Comparison of ENCODE assay signal across 21 cellular contexts in the genomic region with DNA sequence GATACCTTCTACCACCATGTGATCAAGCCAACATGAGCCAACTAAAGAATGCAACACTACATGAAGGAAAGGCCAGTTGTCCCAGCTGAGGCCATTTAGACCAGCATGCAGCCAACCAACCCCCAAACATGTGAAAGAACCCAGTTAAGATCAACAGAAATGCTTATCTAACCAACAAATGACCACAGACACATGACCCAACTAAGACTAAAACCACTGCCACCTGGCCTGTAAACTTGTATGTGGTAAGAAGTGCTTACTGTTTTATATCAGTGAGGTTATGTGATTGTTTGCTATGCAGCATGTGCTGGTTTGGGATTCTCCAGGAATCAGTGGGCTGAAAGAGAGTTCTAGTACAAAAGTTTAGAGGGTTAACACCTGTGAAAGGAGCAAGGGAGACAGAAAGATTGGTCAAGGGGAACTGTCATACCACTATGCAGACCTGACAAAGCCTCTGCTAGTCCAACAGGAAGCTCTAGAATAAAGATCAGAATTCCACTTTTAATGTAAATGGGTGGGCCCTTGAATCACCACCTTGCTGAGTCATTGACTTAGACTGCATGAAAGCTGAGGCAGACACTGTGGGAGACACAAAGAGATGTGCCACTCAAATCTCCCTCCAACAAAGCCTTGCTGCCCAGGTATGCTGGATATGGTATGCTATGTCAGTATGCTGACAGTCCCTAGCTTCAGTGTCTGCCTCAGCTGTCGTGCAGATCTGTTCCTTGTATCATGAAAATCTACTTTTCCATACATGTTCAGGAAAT. TPM values are rescaled to one million over a fixed set of nuclear protein-coding genes. Genes with fewer than 3 reads are reported as not detected.
DNase-seq lines count a peak whose midpoint lies in the region; ATAC-seq, FAIRE-seq and TF ChIP-seq lines count a peak whose summit lies in the region.
"Had no signal": no experiment of that assay in that cellular context is flagged by ENCODE, and none has a peak within 500 bp of the region (broad histone marks: within the 10 kb centered on the region; RNA-seq: fewer than 3 reads in every experiment).

No MANE protein-coding gene starts in this region.

- CTCF ChIA-PET in HepG2 (lab: Yijun Ruan, JAX; ENCODE audit: low intra/inter-chr PET ratio, low total read pairs): no interaction called here
- CTCF ChIA-PET in CD4-positive, alpha-beta T cell (lab: Charles Lee): no interaction called here
- CTCF ChIA-PET in activated CD4-positive, alpha-beta T cell treated with anti-CD3 and anti-CD28 coated beads for 36 hours (lab: Charles Lee): no interaction called here

- H3K4me1 ChIP-seq in HepG2 (ENCODE audit: insufficient read depth, low read length) (peaks cover 41% of the 10 kb centered on the region), right lobe of liver (peaks cover 0 to 4% (median 0%) of the 10 kb centered on the region in 4 donors), adipocyte (ENCODE audit: control insufficient read depth, insufficient read depth, low read length) (no peaks in the 10 kb centered on the region), hepatocyte (ENCODE audit: insufficient read depth) (no peaks in the 10 kb centered on the region)
- H3K4me1 ChIP-seq: heart right ventricle, left ventricle myocardium inferior, prostate gland had no signal

- ATAC-seq in HepG2 (peak; percentile 31; the same call in 2 of the 3 replicates), right lobe of liver (no peak)
- no peak for ATAC-seq in CD4-positive, alpha-beta T cell (ENCODE audit: poor library complexity)
- ATAC-seq in activated CD4-positive, alpha-beta T cell treated with anti-CD3 and anti-CD28 coated beads for 36 hours: no peak
- ATAC-seq: heart right ventricle; naive thymus-derived CD4-positive, alpha-beta T cell had no signal

- WGBS in HepG2 (ENCODE audit: low lambda C conversion rate): 50% methylated on average over 1 of the region's 1 CpG
- WGBS in right lobe of liver (ENCODE audit: insufficient coverage, low coverage, low lambda C conversion rate, missing lambda C conversion rate): 57% methylated on average over 1 of the region's 1 CpG
- WGBS in hepatocyte (ENCODE audit: low lambda C conversion rate, missing lambda C conversion rate): 100% methylated on average over 1 of the region's 1 CpG

- H3K9me3 ChIP-seq in HepG2 (ENCODE audit: low read length) (no peaks in the 10 kb centered on the region), right lobe of liver (no peaks in the 10 kb centered on the region), adipocyte (ENCODE audit: control insufficient read depth, low read length) (no peaks in the 10 kb centered on the region), hepatocyte (ENCODE audit: low read depth) (no peaks in the 10 kb centered on the region)
- no peaks in the 10 kb centered on the region for H3K9me3 ChIP-seq in CD4-positive, alpha-beta T cell (ENCODE audit: control insufficient read depth, low read length)
- H3K9me3 ChIP-seq: heart right ventricle, left ventricle myocardium inferior, prostate gland, SJSA1 had no signal

- no TSS peak for BruUV-seq in HepG2 (replicated peaks; lab: Mats Ljungman, UMichigan)

- TF ChIP-seq POLR2A in HepG2 (IDR thresholded peaks at IDR 0.05; ENCODE audit: insufficient read depth in 1 of 2, low read depth in 2 of 2, low read length in 2 of 2) (no peak), right lobe of liver (IDR thresholded peaks at IDR 0.05) (no peak), erythroblast (IDR thresholded peaks at IDR 0.05; ENCODE audit: low read length) (no peak)

- H3K27me3 ChIP-seq in HepG2 (ENCODE audit: control insufficient read depth in 1 of 2, insufficient read depth in 2 of 2, low read length in 2 of 2) (no peaks in the 10 kb centered on the region), right lobe of liver (no peaks in the 10 kb centered on the region), adipocyte (replicated peaks; ENCODE audit: control insufficient read depth, insufficient read depth, low read length) (no peaks in the 10 kb centered on the region), hepatocyte (no peaks in the 10 kb centered on the region)
- H3K27me3 ChIP-seq in CD4-positive, alpha-beta T cell (ENCODE audit: control insufficient read depth, insufficient read depth, low read length): peaks cover 7% of the 10 kb centered on the region
- H3K27me3 ChIP-seq: SJSA1 had no signal

- H4K20me1 ChIP-seq in HepG2 (ENCODE audit: insufficient read depth, low read length) (no peaks in the 10 kb centered on the region), hepatocyte (ENCODE audit: insufficient read depth, poor library complexity, severe bottlenecking) (no peaks in the 10 kb centered on the region)

- H3K36me3 ChIP-seq in HepG2 (replicated peaks in 1 of 2; ENCODE audit: control insufficient read depth in 1 of 2, insufficient read depth in 2 of 2, low read length in 2 of 2): no peaks in the 10 kb centered on the region
- no peaks in the 10 kb centered on the region for H3K36me3 ChIP-seq in right lobe of liver
- no peaks in the 10 kb centered on the region for H3K36me3 ChIP-seq in adipocyte (ENCODE audit: control insufficient read depth, insufficient read depth, low read length, severe bottlenecking)
- no peaks in the 10 kb centered on the region for H3K36me3 ChIP-seq in hepatocyte (replicated peaks; ENCODE audit: insufficient read depth, low read depth)
- H3K36me3 ChIP-seq: heart right ventricle, left ventricle myocardium inferior, prostate gland, SJSA1 had no signal

- H3K4me3 ChIP-seq in HepG2 (replicated peaks in 1 of 3; ENCODE audit: insufficient read depth in 1 of 3, low read depth in 2 of 3, low read length in 3 of 3): no peak overlapping the region
- H3K4me3 ChIP-seq in right lobe of liver: no peak overlapping the region
- no peak overlapping the region for H3K4me3 ChIP-seq in adipocyte (ENCODE audit: low read length)
- H3K4me3 ChIP-seq in hepatocyte: no peak overlapping the region
- H3K4me3 ChIP-seq: heart right ventricle, left ventricle myocardium inferior, prostate gland, SJSA1 had no signal

- no peak overlapping the region for H3K27ac ChIP-seq in HepG2 (ENCODE audit: extremely low read length, insufficient read depth, low read length)
- H3K27ac ChIP-seq in right lobe of liver: no peak overlapping the region
- H3K27ac ChIP-seq in hepatocyte: peak overlapping the region; percentile 22
- H3K27ac ChIP-seq in CD4-positive, alpha-beta T cell (ENCODE audit: low read depth, low read length): no peak overlapping the region
- H3K27ac ChIP-seq: heart right ventricle, left ventricle myocardium inferior, prostate gland, SJSA1 had no signal

- no peak overlapping the region for H3K27ac Mint-ChIP-seq in CD4-positive, alpha-beta T cell
- H3K27ac Mint-ChIP-seq in activated CD4-positive, alpha-beta T cell treated with anti-CD3 and anti-CD28 coated beads for 36 hours: no peak overlapping the region
- H3K27ac Mint-ChIP-seq: activated naive CD4-positive, alpha-beta T cell treated with anti-CD3 and anti-CD28 coated beads, Interleukin-2, amount 50 U/mL, for 24 hours; naive thymus-derived CD4-positive, alpha-beta T cell had no signal

- TF ChIP-seq CTCF in HepG2 (CRISPR knock-in tag; IDR thresholded peaks at IDR 0.05): no peak
- TF ChIP-seq CTCF in right lobe of liver (IDR thresholded peaks at IDR 0.05): no peak
- no peak for TF ChIP-seq CTCF in hepatocyte (IDR thresholded peaks at IDR 0.05; ENCODE audit: poor library complexity)
- no peak for TF ChIP-seq CTCF in CD4-positive, alpha-beta T cell (IDR thresholded peaks at IDR 0.05)

- POLR2A ChIA-PET in HepG2 (lab: Yijun Ruan, JAX): no interaction called here
- POLR2A ChIA-PET in CD4-positive, alpha-beta T cell (lab: Charles Lee): no interaction called here
- POLR2A ChIA-PET in activated CD4-positive, alpha-beta T cell treated with anti-CD3 and anti-CD28 coated beads for 36 hours (lab: Charles Lee): no interaction called here

- H3K9me3 Mint-ChIP-seq in CD4-positive, alpha-beta T cell: peaks cover 6% of the 10 kb centered on the region
- peaks cover 4% of the 10 kb centered on the region for H3K9me3 Mint-ChIP-seq in activated CD4-positive, alpha-beta T cell treated with anti-CD3 and anti-CD28 coated beads for 36 hours (ENCODE audit: low read depth)

- peak; percentile 20 for DNase-seq in HepG2 (ENCODE audit: low spot score)
- no peak for DNase-seq in right lobe of liver
- DNase-seq in adipocyte (ENCODE audit: low read depth): peak; percentile 6
- no peak for DNase-seq in hepatocyte (ENCODE audit: low spot score)
- no peak for DNase-seq in CD4-positive, alpha-beta T cell
- no peak for DNase-seq in NCI-H524 treated with DMSO at 0.1 percent for 48 hours (lab: John Stamatoyannopoulos, UW)
- DNase-seq in activated CD4-positive, alpha-beta T cell treated with anti-CD3 and anti-CD28 coated beads for 36 hours: no peak
- no peak for DNase-seq in erythroblast (lab: John Stamatoyannopoulos, UW)
- DNase-seq: activated CD4-positive, alpha-beta T cell treated with anti-CD3 and anti-CD28 coated beads, Interleukin-2, amount 50 U/mL, for 1 hour; activated T-cell treated with anti-CD3 and anti-CD28 coated beads, Interleukin-2, amount 50 U/mL, for 1 hour; heart right ventricle; left ventricle myocardium inferior; naive thymus-derived CD4-positive, alpha-beta T cell; NCI-H2107; NK-92 treated with Interleukin-12 subunit alpha and Interleukin-12 subunit beta, amount 100 ng/mL, for 24 hours had no signal

- intact Hi-C loops in HepG2 (cut with micrococcal nuclease; ENCODE audit: unreplicated experiment): no loop called here
- intact Hi-C loops in right lobe of liver (cut with DNase I): no loop called here
- intact Hi-C loops in CD4-positive, alpha-beta T cell (cut with DNase I, micrococcal nuclease): no loop called here
- intact Hi-C loops in activated CD4-positive, alpha-beta T cell treated with anti-CD3 and anti-CD28 coated beads for 36 hours (cut with DNase I, micrococcal nuclease): no loop called here

- H3K79me2 ChIP-seq in HepG2 (ENCODE audit: insufficient read depth, low read length) (no peaks in the 10 kb centered on the region), hepatocyte (no peaks in the 10 kb centered on the region)

- H3K4me2 ChIP-seq in HepG2 (ENCODE audit: low read depth, low read length): no peak overlapping the region
- H3K4me2 ChIP-seq in hepatocyte: no peak overlapping the region

- H2AFZ ChIP-seq in HepG2 (ENCODE audit: low read length) (no peak overlapping the region), hepatocyte (no peak overlapping the region)

- no peak overlapping the region for H3K4me3 Mint-ChIP-seq in CD4-positive, alpha-beta T cell
- H3K4me3 Mint-ChIP-seq in activated CD4-positive, alpha-beta T cell treated with anti-CD3 and anti-CD28 coated beads for 36 hours: no peak overlapping the region
- H3K4me3 Mint-ChIP-seq: activated naive CD4-positive, alpha-beta T cell treated with anti-CD3 and anti-CD28 coated beads, Interleukin-2, amount 50 U/mL, for 24 hours; naive thymus-derived CD4-positive, alpha-beta T cell had no signal

- H3K9ac ChIP-seq in HepG2 (ENCODE audit: insufficient read depth, low read depth, low read length): no peak overlapping the region
- H3K9ac ChIP-seq in adipocyte (ENCODE audit: low read length): no peak overlapping the region

- no peaks in the 10 kb centered on the region for H3K9me2 ChIP-seq in hepatocyte (replicated peaks; ENCODE audit: insufficient read depth)

- no peak for FAIRE-seq in HepG2 (lab: Jason Lieb, UNC)
- FAIRE-seq: A204.1 had no signal

- peaks cover 51% of the 10 kb centered on the region for H3K27me3 Mint-ChIP-seq in CD4-positive, alpha-beta T cell
- peaks cover 32% of the 10 kb centered on the region for H3K27me3 Mint-ChIP-seq in activated CD4-positive, alpha-beta T cell treated with anti-CD3 and anti-CD28 coated beads for 36 hours

- no peak for TF ChIP-seq RAD21 in HepG2 (CRISPR knock-in tag; IDR thresholded peaks at IDR 0.05)

- in situ Hi-C loops in HepG2 (cut with HindIII; ENCODE audit: extremely low pct_ligation_motif_present, low pct_unique_long_range_greater_than_20kb): no loop called here

- no peaks in the 10 kb centered on the region for H3K36me3 Mint-ChIP-seq in CD4-positive, alpha-beta T cell (ENCODE audit: low read depth)
- H3K36me3 Mint-ChIP-seq in activated CD4-positive, alpha-beta T cell treated with anti-CD3 and anti-CD28 coated beads for 36 hours (ENCODE audit: low read depth): no peaks in the 10 kb centered on the region
- H3K36me3 Mint-ChIP-seq: activated naive CD4-positive, alpha-beta T cell treated with anti-CD3 and anti-CD28 coated beads, Interleukin-2, amount 50 U/mL, for 24 hours; naive thymus-derived CD4-positive, alpha-beta T cell had no signal

- no peaks in the 10 kb centered on the region for H3K4me1 Mint-ChIP-seq in CD4-positive, alpha-beta T cell (ENCODE audit: low read depth)
- H3K4me1 Mint-ChIP-seq in activated CD4-positive, alpha-beta T cell treated with anti-CD3 and anti-CD28 coated beads for 36 hours: no peaks in the 10 kb centered on the region
- H3K4me1 Mint-ChIP-seq: activated naive CD4-positive, alpha-beta T cell treated with anti-CD3 and anti-CD28 coated beads, Interleukin-2, amount 50 U/mL, for 24 hours; naive thymus-derived CD4-positive, alpha-beta T cell had no signal

- no peak for TF ChIP-seq EP300 in HepG2 (IDR thresholded peaks at IDR 0.05; ENCODE audit: low read depth in 2 of 2, low read length in 2 of 2)
- TF ChIP-seq EP300 in HepG2 (CRISPR knock-in tag; IDR thresholded peaks at IDR 0.05; ENCODE audit: borderline replicate concordance): no peak

RNA-seq across cellular contexts. Expression of gene SH3D19, which starts 6.1 kb away (rescaled TPM):
- total RNA-seq in HepG2 (2016; rRNA removed; fragmentation: Illumina TruSeq; extraction: Trizol) (31.2 and 34.4 TPM in 2 replicates), right lobe of liver (10 to 100 TPM; 40.2 to 53.8 (median 46.9) TPM), hepatocyte (54.7 and 61.6 TPM in 2 replicates)
- total RNA-seq in HepG2 (2016; cell fraction: cytosol; rRNA removed; fragmentation: Illumina TruSeq; extraction: Trizol; ENCODE audit: low read depth): 10.0 and 11.1 TPM in 2 replicates
- 29.9 and 30.5 TPM in 2 replicates for total RNA-seq in HepG2 (2016; cell fraction: insoluble cytoplasmic fraction; rRNA removed; fragmentation: Illumina TruSeq; extraction: Trizol)
- total RNA-seq in HepG2 (2016; cell fraction: membrane; rRNA removed; fragmentation: Illumina TruSeq; extraction: Trizol): 23.5 and 24.8 TPM in 2 replicates
- total RNA-seq in HepG2 (2016; cell fraction: nucleus; rRNA removed; fragmentation: Illumina TruSeq; extraction: Trizol): 35.1 and 41.5 TPM in 2 replicates
- polyA plus RNA-seq in HepG2 (2011; rRNA removed) (36.4 and 38.0 TPM in 2 replicates), hepatocyte (28.2 and 31.9 TPM in 2 replicates)
- polyA plus RNA-seq in HepG2 (2011; cell fraction: cytosol; rRNA removed): 16.2 and 23.4 TPM in 2 replicates
- 45.0 and 62.0 TPM in 2 replicates for polyA plus RNA-seq in HepG2 (2011; cell fraction: nucleus; rRNA removed)
- 51.3 and 74.6 TPM in 2 replicates for polyA plus RNA-seq in HepG2 (2012)
- polyA plus RNA-seq in HepG2 (2016; cell fraction: cytosol; fragmentation: Illumina TruSeq; extraction: Trizol; ENCODE audit: low read depth): 2.9 and 3.0 TPM in 2 replicates
- 35.7 and 40.1 TPM in 2 replicates for polyA plus RNA-seq in HepG2 (2016; cell fraction: insoluble cytoplasmic fraction; fragmentation: Illumina TruSeq; extraction: Trizol; ENCODE audit: low read depth)
- polyA plus RNA-seq in HepG2 (2016; cell fraction: membrane; fragmentation: Illumina TruSeq; extraction: Trizol; ENCODE audit: low read depth): 11.6 and 12.8 TPM in 2 replicates
- 49.0 and 51.0 TPM in 2 replicates for polyA plus RNA-seq in HepG2 (2016; cell fraction: nucleus; fragmentation: Illumina TruSeq; extraction: Trizol; ENCODE audit: insufficient read depth, low read depth)
- polyA minus RNA-seq in HepG2 (2011; rRNA and poly(A)+ RNA removed; ENCODE audit: low replicate concordance): 14.5 and 52.0 TPM in 2 replicates
- 39.4 and 42.6 TPM in 2 replicates for polyA minus RNA-seq in HepG2 (2011; cell fraction: cytosol; rRNA and poly(A)+ RNA removed)
- 112 and 125 TPM in 2 replicates for polyA minus RNA-seq in HepG2 (2011; cell fraction: nucleus; rRNA and poly(A)+ RNA removed)
- under 1 TPM in 1 of 2 experiments, not detected in 1; 0.27 TPM for total RNA-seq in CD4-positive, alpha-beta T cell
- total RNA-seq in activated CD4-positive, alpha-beta T cell treated with anti-CD3 and anti-CD28 coated beads for 36 hours: not detected

RNA-seq across cellular contexts. Expression of gene PRSS48, which starts 54.5 kb away (rescaled TPM):
- total RNA-seq in HepG2 (2016; rRNA removed; fragmentation: Illumina TruSeq; extraction: Trizol): not detected in 2 replicates
- not detected in 2 replicates for total RNA-seq in HepG2 (2016; cell fraction: cytosol; rRNA removed; fragmentation: Illumina TruSeq; extraction: Trizol; ENCODE audit: low read depth)
- not detected in 2 replicates for total RNA-seq in HepG2 (2016; cell fraction: insoluble cytoplasmic fraction; rRNA removed; fragmentation: Illumina TruSeq; extraction: Trizol)
- not detected in 2 replicates for total RNA-seq in HepG2 (2016; cell fraction: membrane; rRNA removed; fragmentation: Illumina TruSeq; extraction: Trizol)
- total RNA-seq in HepG2 (2016; cell fraction: nucleus; rRNA removed; fragmentation: Illumina TruSeq; extraction: Trizol): not detected in 2 replicates
- polyA plus RNA-seq in HepG2 (2011; rRNA removed): not detected in 2 replicates
- polyA plus RNA-seq in HepG2 (2011; cell fraction: cytosol; rRNA removed): not detected in 2 replicates
- not detected in 2 replicates for polyA plus RNA-seq in HepG2 (2011; cell fraction: nucleus; rRNA removed)
- polyA plus RNA-seq in HepG2 (2012): 0.34 TPM in 1 of 2 replicates, not detected in the other
- not detected in 2 replicates for polyA plus RNA-seq in HepG2 (2016; cell fraction: cytosol; fragmentation: Illumina TruSeq; extraction: Trizol; ENCODE audit: low read depth)
- polyA plus RNA-seq in HepG2 (2016; cell fraction: insoluble cytoplasmic fraction; fragmentation: Illumina TruSeq; extraction: Trizol; ENCODE audit: low read depth): not detected in 2 replicates
- not detected in 2 replicates for polyA plus RNA-seq in HepG2 (2016; cell fraction: membrane; fragmentation: Illumina TruSeq; extraction: Trizol; ENCODE audit: low read depth)
- not detected in 2 replicates for polyA plus RNA-seq in HepG2 (2016; cell fraction: nucleus; fragmentation: Illumina TruSeq; extraction: Trizol; ENCODE audit: insufficient read depth, low read depth)
- not detected in 2 replicates for polyA minus RNA-seq in HepG2 (2011; rRNA and poly(A)+ RNA removed; ENCODE audit: low replicate concordance)
- not detected in 2 replicates for polyA minus RNA-seq in HepG2 (2011; cell fraction: cytosol; rRNA and poly(A)+ RNA removed)
- polyA minus RNA-seq in HepG2 (2011; cell fraction: nucleus; rRNA and poly(A)+ RNA removed): not detected in 2 replicates
- not detected for total RNA-seq in right lobe of liver
- total RNA-seq in hepatocyte: not detected in 2 replicates
- 0.43 and 0.79 TPM in 2 replicates for polyA plus RNA-seq in hepatocyte
- not detected for total RNA-seq in CD4-positive, alpha-beta T cell
- not detected for total RNA-seq in activated CD4-positive, alpha-beta T cell treated with anti-CD3 and anti-CD28 coated beads for 36 hours
- total RNA-seq: heart right ventricle; left ventricle myocardium inferior; M059J; naive thymus-derived CD4-positive, alpha-beta T cell; prostate gland; SJSA1; subcutaneous adipose tissue had no signal
- polyA plus RNA-seq: heart right ventricle; naive thymus-derived CD4-positive, alpha-beta T cell had no signal

Comparison
In these comparisons a context has a peak if more than half of its experiments do, and no peak if none do; other contexts are left out.
1. DNase-seq: peak in HepG2 (single experiment) and adipocyte (single experiment); none in right lobe of liver (0 of 3), hepatocyte (single experiment), CD4-positive, alpha-beta T cell (0 of 10), NCI-H524 treated with DMSO at 0.1 percent for 48 hours (single experiment), activated CD4-positive, alpha-beta T cell treated with anti-CD3 and anti-CD28 coated beads for 36 hours (single experiment) and erythroblast (0 of 2).
2. RNA of gene SH3D19, which starts 6.1 kb away (total RNA-seq): 54.7 to 61.6 TPM in hepatocyte, 40.2 to 53.8 TPM in right lobe of liver and 10.0 to 41.5 TPM in HepG2; 0.27 TPM in CD4-positive, alpha-beta T cell and not detected in activated CD4-positive, alpha-beta T cell treated with anti-CD3 and anti-CD28 coated beads for 36 hours; every median in the first group is over 4 times any median in the second.